In genomic region chr19:27719034-27719433, GRCh38 we compare ENCODE assay signal across 1 cellular context.
TF ChIP-seq lines count a peak whose summit lies in the region.

No MANE protein-coding gene starts in this region.

TF ChIP-seq in Ishikawa, 13 proteins besides CTCF, POLR2A, EP300 and RAD21 (continued from another document):
- TF ChIP-seq, protein P1, sequence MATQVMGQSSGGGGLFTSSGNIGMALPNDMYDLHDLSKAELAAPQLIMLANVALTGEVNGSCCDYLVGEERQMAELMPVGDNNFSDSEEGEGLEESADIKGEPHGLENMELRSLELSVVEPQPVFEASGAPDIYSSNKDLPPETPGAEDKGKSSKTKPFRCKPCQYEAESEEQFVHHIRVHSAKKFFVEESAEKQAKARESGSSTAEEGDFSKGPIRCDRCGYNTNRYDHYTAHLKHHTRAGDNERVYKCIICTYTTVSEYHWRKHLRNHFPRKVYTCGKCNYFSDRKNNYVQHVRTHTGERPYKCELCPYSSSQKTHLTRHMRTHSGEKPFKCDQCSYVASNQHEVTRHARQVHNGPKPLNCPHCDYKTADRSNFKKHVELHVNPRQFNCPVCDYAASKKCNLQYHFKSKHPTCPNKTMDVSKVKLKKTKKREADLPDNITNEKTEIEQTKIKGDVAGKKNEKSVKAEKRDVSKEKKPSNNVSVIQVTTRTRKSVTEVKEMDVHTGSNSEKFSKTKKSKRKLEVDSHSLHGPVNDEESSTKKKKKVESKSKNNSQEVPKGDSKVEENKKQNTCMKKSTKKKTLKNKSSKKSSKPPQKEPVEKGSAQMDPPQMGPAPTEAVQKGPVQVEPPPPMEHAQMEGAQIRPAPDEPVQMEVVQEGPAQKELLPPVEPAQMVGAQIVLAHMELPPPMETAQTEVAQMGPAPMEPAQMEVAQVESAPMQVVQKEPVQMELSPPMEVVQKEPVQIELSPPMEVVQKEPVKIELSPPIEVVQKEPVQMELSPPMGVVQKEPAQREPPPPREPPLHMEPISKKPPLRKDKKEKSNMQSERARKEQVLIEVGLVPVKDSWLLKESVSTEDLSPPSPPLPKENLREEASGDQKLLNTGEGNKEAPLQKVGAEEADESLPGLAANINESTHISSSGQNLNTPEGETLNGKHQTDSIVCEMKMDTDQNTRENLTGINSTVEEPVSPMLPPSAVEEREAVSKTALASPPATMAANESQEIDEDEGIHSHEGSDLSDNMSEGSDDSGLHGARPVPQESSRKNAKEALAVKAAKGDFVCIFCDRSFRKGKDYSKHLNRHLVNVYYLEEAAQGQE (IDR thresholded peaks at IDR 0.05; ENCODE audit: low read depth) = no peak
TF ChIP-seq in Ishikawa: peak in this region for 2.
